Comparison of ENCODE assay signal across 1 cellular context in genomic region chr17:39231587-39232551, GRCh38.
TF ChIP-seq lines count a peak whose summit lies in the region.

No MANE protein-coding gene starts in this region.

TF ChIP-seq in HepG2, 621 proteins besides CTCF, POLR2A, EP300 and RAD21 (continued from another document and continues in another):
- TF ChIP-seq HMGXB4 (CRISPR knock-in tag; IDR thresholded peaks at IDR 0.05; ENCODE audit: borderline replicate concordance in 1 of 2, low read depth in 1 of 2) (peak in 1 of 2 experiments; percentile 49; a peak in 1 of 4 replicates), ZNF720 (CRISPR knock-in tag; IDR thresholded peaks at IDR 0.05) (no peak), MED1 (CRISPR knock-in tag; IDR thresholded peaks at IDR 0.05) (no peak), KAT7 (CRISPR knock-in tag; IDR thresholded peaks at IDR 0.05; ENCODE audit: borderline replicate concordance) (no peak), AGO2 (optimal IDR thresholded peaks at IDR 0.05; ENCODE audit: low read depth, low read length) (no peak), ZNF558 (CRISPR knock-in tag; IDR thresholded peaks at IDR 0.05; ENCODE audit: borderline replicate concordance) (no peak), IKZF4 (CRISPR knock-in tag; IDR thresholded peaks at IDR 0.05; ENCODE audit: borderline replicate concordance, low read depth, not compliant biosample characterization) (peak; percentile 48), ZNF17 (CRISPR knock-in tag; IDR thresholded peaks at IDR 0.05) (no peak), E2F2 (CRISPR knock-in tag; IDR thresholded peaks at IDR 0.05; ENCODE audit: borderline replicate concordance) (no peak), NFATC3 (CRISPR knock-in tag; IDR thresholded peaks at IDR 0.05) (no peak), PRPF4 (IDR thresholded peaks at IDR 0.05; ENCODE audit: low read depth, low read length, poor library complexity, severe bottlenecking) (no peak), ZBTB3 (CRISPR knock-in tag; IDR thresholded peaks at IDR 0.05; ENCODE audit: borderline replicate concordance, low read depth) (no peak), FIP1L1 (IDR thresholded peaks at IDR 0.05; ENCODE audit: borderline replicate concordance, insufficient read depth, low read depth, low read length) (no peak), WIZ (CRISPR knock-in tag; IDR thresholded peaks at IDR 0.05) (no peak), FOSL2 (CRISPR knock-in tag; IDR thresholded peaks at IDR 0.05) (no peak), ZNF460 (CRISPR knock-in tag; IDR thresholded peaks at IDR 0.05; ENCODE audit: borderline replicate concordance) (no peak), ZNF549 (CRISPR knock-in tag; IDR thresholded peaks at IDR 0.05) (no peak), TRAFD1 (CRISPR knock-in tag; IDR thresholded peaks at IDR 0.05; ENCODE audit: borderline replicate concordance) (0 out of 2 replicates have a peak, but pooled peaks have one; percentile 25), ZNF446 (CRISPR knock-in tag; IDR thresholded peaks at IDR 0.05) (no peak), ZNF362 (CRISPR knock-in tag; IDR thresholded peaks at IDR 0.05; ENCODE audit: borderline replicate concordance) (peak; percentile 30; the same call in 1 of the 2 replicates), ZNF343 (CRISPR knock-in tag; IDR thresholded peaks at IDR 0.05) (no peak), ZNF274 (CRISPR knock-in tag; IDR thresholded peaks at IDR 0.05) (no peak), ZNF224 (CRISPR knock-in tag; IDR thresholded peaks at IDR 0.05) (no peak), BCL6 (CRISPR knock-in tag; IDR thresholded peaks at IDR 0.05) (no peak), PLRG1 (conservative IDR thresholded peaks at IDR 0.05) (no peak), ZNF577 (CRISPR knock-in tag; IDR thresholded peaks at IDR 0.05; ENCODE audit: borderline replicate concordance, low read depth) (no peak), NCOA5 (CRISPR knock-in tag; IDR thresholded peaks at IDR 0.05) (no peak), TIGD3 (CRISPR knock-in tag; IDR thresholded peaks at IDR 0.05; ENCODE audit: borderline replicate concordance) (no peak), ZNF687 (CRISPR knock-in tag; IDR thresholded peaks at IDR 0.05) (peak; percentile 47), ZNF691 (CRISPR knock-in tag; IDR thresholded peaks at IDR 0.05; ENCODE audit: borderline replicate concordance, low read depth) (no peak), CCDC6 (CRISPR knock-in tag; IDR thresholded peaks at IDR 0.05) (no peak), REPIN1 (CRISPR knock-in tag; IDR thresholded peaks at IDR 0.05; ENCODE audit: borderline replicate concordance, low read depth) (peak; percentile 44; the same call in 1 of the 2 replicates), ZNF496 (CRISPR knock-in tag; IDR thresholded peaks at IDR 0.05; ENCODE audit: insufficient replicate concordance) (no peak), IRF9 (CRISPR knock-in tag; IDR thresholded peaks at IDR 0.05; ENCODE audit: borderline replicate concordance) (peak; percentile 57; the same call in 1 of the 2 replicates), ZNF589 (CRISPR knock-in tag; conservative IDR thresholded peaks at IDR 0.05) (no peak), EED (CRISPR knock-in tag; IDR thresholded peaks at IDR 0.05) (0 out of 2 replicates have a peak, but pooled peaks have one; percentile 74), THYN1 (CRISPR knock-in tag; IDR thresholded peaks at IDR 0.05; ENCODE audit: borderline replicate concordance, low read depth) (no peak), GABPB1 (CRISPR knock-in tag; IDR thresholded peaks at IDR 0.05) (no peak; the same call in 1 of the 2 replicates), SATB2 (CRISPR knock-in tag; IDR thresholded peaks at IDR 0.05) (no peak), NR0B2 (CRISPR knock-in tag; IDR thresholded peaks at IDR 0.05) (no peak), ZBTB7B (CRISPR knock-in tag; IDR thresholded peaks at IDR 0.05) (0 out of 2 replicates have a peak, but pooled peaks have one; percentile 25), ZNF891 (CRISPR knock-in tag; IDR thresholded peaks at IDR 0.05) (0 out of 2 replicates have a peak, but pooled peaks have one; percentile 65), ZNF713 (CRISPR knock-in tag; IDR thresholded peaks at IDR 0.05) (no peak), ATF2 (CRISPR knock-in tag; IDR thresholded peaks at IDR 0.05) (no peak), ZBTB37 (CRISPR knock-in tag; IDR thresholded peaks at IDR 0.05) (no peak), ZNF75D (CRISPR knock-in tag; IDR thresholded peaks at IDR 0.05; ENCODE audit: borderline replicate concordance) (no peak), TEAD3 (CRISPR knock-in tag; optimal IDR thresholded peaks at IDR 0.05; ENCODE audit: borderline replicate concordance) (no peak), SAFB2 (CRISPR knock-in tag; IDR thresholded peaks at IDR 0.05; ENCODE audit: borderline replicate concordance, low read depth) (no peak), RFX5 (IDR thresholded peaks at IDR 0.05; ENCODE audit: low read depth, low read length) (no peak), NFE2L1 (CRISPR knock-in tag; IDR thresholded peaks at IDR 0.05; ENCODE audit: borderline replicate concordance) (no peak), FOXM1 (CRISPR knock-in tag; IDR thresholded peaks at IDR 0.05) (no peak)
